ENCODE assay signal across 1 cellular context in the genomic region with DNA sequence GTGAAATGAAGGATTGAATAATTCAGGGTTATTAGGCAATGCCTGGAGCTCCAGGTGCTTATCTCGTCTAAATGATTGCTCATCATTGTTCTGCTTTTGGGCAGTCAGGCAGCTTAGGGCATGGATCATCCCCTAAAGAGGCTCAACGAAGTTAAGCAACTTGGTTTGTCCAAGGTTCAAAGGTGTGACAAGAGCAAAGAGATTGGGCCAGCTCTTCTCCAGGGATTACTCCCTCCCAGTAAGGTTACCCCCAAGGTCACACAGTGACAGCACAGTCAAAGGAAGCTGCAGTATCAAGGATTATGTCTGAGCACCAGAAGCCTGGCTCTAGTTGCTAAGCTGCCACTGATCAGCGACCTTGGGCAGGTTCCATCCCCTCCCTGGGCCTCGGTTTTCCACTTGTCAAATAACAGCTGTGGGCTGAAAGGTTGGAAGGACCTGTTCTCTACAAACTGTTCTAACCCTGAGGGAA.
TF ChIP-seq lines count a peak whose summit lies in the region.

No MANE protein-coding gene starts in this region.

TF ChIP-seq in HepG2, 621 proteins besides CTCF, POLR2A, EP300 and RAD21 (continued from another document and continues in another):
- TF ChIP-seq, protein P1, sequence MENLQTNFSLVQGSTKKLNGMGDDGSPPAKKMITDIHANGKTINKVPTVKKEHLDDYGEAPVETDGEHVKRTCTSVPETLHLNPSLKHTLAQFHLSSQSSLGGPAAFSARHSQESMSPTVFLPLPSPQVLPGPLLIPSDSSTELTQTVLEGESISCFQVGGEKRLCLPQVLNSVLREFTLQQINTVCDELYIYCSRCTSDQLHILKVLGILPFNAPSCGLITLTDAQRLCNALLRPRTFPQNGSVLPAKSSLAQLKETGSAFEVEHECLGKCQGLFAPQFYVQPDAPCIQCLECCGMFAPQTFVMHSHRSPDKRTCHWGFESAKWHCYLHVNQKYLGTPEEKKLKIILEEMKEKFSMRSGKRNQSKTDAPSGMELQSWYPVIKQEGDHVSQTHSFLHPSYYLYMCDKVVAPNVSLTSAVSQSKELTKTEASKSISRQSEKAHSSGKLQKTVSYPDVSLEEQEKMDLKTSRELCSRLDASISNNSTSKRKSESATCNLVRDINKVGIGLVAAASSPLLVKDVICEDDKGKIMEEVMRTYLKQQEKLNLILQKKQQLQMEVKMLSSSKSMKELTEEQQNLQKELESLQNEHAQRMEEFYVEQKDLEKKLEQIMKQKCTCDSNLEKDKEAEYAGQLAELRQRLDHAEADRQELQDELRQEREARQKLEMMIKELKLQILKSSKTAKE (CRISPR knock-in tag; IDR thresholded peaks at IDR 0.05; ENCODE audit: borderline replicate concordance) = no peak
- TF ChIP-seq IKZF4 (CRISPR knock-in tag; IDR thresholded peaks at IDR 0.05; ENCODE audit: borderline replicate concordance, low read depth, not compliant biosample characterization) (no peak), ZMAT3 (CRISPR knock-in tag; conservative IDR thresholded peaks at IDR 0.05) (no peak; the same call in 1 of the 2 replicates), ZBTB21 (CRISPR knock-in tag; IDR thresholded peaks at IDR 0.05) (no peak), ZNF747 (CRISPR knock-in tag; IDR thresholded peaks at IDR 0.05; ENCODE audit: borderline replicate concordance) (no peak), ZBTB38 (CRISPR knock-in tag; IDR thresholded peaks at IDR 0.05) (no peak), PCBP2 (optimal IDR thresholded peaks at IDR 0.05; ENCODE audit: low read depth, low read length, poor library complexity, severe bottlenecking) (no peak), AGO2 (optimal IDR thresholded peaks at IDR 0.05; ENCODE audit: low read depth, low read length) (no peak), ERF (CRISPR knock-in tag; IDR thresholded peaks at IDR 0.05) (peak; percentile 56; the same call in 1 of the 2 replicates), RXRA (CRISPR knock-in tag; IDR thresholded peaks at IDR 0.05) (peak; percentile 90; the same call in 1 of the 2 replicates), EHMT2 (IDR thresholded peaks at IDR 0.05; ENCODE audit: borderline replicate concordance, low read depth, low read length) (0 out of 2 replicates have a peak, but pooled peaks have one; percentile 43), TBP (CRISPR knock-in tag; IDR thresholded peaks at IDR 0.05) (no peak), ZNF326 (CRISPR knock-in tag; IDR thresholded peaks at IDR 0.05; ENCODE audit: borderline replicate concordance) (no peak), FOXP1 (IDR thresholded peaks at IDR 0.05) (no peak), FOXP1 (CRISPR knock-in tag; IDR thresholded peaks at IDR 0.05) (peak; percentile 75; the same call in 1 of the 2 replicates), SALL2 (CRISPR knock-in tag; IDR thresholded peaks at IDR 0.05) (no peak), IKZF1 (IDR thresholded peaks at IDR 0.05) (no peak), MED13 (CRISPR knock-in tag; IDR thresholded peaks at IDR 0.05) (no peak), KLF13 (CRISPR knock-in tag; IDR thresholded peaks at IDR 0.05) (no peak), ZNF382 (CRISPR knock-in tag; IDR thresholded peaks at IDR 0.05; ENCODE audit: borderline replicate concordance) (no peak), JUNB (CRISPR knock-in tag; IDR thresholded peaks at IDR 0.05; ENCODE audit: borderline replicate concordance) (no peak), KAT7 (CRISPR knock-in tag; IDR thresholded peaks at IDR 0.05; ENCODE audit: borderline replicate concordance) (no peak), SP4 (CRISPR knock-in tag; IDR thresholded peaks at IDR 0.05) (no peak), SRF (IDR thresholded peaks at IDR 0.05; ENCODE audit: low read depth, low read length) (peak; percentile 29; the same call in 1 of the 2 replicates), SAP130 (CRISPR knock-in tag; IDR thresholded peaks at IDR 0.05; ENCODE audit: low read depth) (peak; percentile 86), FOXC1 (CRISPR knock-in tag; IDR thresholded peaks at IDR 0.05; ENCODE audit: borderline replicate concordance) (no peak), CEBPG (CRISPR knock-in tag; IDR thresholded peaks at IDR 0.05) (peak; percentile 98), FOXM1 (CRISPR knock-in tag; IDR thresholded peaks at IDR 0.05) (no peak), ZKSCAN8 (CRISPR knock-in tag; IDR thresholded peaks at IDR 0.05; ENCODE audit: borderline replicate concordance) (0 out of 2 replicates have a peak, but pooled peaks have one; percentile 71), HNRNPLL (IDR thresholded peaks at IDR 0.05; ENCODE audit: low read depth, low read length, poor library complexity, severe bottlenecking) (no peak)
- TF ChIP-seq, protein P2, sequence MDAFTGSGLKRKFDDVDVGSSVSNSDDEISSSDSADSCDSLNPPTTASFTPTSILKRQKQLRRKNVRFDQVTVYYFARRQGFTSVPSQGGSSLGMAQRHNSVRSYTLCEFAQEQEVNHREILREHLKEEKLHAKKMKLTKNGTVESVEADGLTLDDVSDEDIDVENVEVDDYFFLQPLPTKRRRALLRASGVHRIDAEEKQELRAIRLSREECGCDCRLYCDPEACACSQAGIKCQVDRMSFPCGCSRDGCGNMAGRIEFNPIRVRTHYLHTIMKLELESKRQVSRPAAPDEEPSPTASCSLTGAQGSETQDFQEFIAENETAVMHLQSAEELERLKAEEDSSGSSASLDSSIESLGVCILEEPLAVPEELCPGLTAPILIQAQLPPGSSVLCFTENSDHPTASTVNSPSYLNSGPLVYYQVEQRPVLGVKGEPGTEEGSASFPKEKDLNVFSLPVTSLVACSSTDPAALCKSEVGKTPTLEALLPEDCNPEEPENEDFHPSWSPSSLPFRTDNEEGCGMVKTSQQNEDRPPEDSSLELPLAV (CRISPR knock-in tag; conservative IDR thresholded peaks at IDR 0.05; ENCODE audit: low read depth) = no peak
- TF ChIP-seq, protein P3, sequence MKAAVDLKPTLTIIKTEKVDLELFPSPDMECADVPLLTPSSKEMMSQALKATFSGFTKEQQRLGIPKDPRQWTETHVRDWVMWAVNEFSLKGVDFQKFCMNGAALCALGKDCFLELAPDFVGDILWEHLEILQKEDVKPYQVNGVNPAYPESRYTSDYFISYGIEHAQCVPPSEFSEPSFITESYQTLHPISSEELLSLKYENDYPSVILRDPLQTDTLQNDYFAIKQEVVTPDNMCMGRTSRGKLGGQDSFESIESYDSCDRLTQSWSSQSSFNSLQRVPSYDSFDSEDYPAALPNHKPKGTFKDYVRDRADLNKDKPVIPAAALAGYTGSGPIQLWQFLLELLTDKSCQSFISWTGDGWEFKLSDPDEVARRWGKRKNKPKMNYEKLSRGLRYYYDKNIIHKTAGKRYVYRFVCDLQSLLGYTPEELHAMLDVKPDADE (CRISPR knock-in tag; IDR thresholded peaks at IDR 0.05) = no peak
- TF ChIP-seq, protein P4, sequence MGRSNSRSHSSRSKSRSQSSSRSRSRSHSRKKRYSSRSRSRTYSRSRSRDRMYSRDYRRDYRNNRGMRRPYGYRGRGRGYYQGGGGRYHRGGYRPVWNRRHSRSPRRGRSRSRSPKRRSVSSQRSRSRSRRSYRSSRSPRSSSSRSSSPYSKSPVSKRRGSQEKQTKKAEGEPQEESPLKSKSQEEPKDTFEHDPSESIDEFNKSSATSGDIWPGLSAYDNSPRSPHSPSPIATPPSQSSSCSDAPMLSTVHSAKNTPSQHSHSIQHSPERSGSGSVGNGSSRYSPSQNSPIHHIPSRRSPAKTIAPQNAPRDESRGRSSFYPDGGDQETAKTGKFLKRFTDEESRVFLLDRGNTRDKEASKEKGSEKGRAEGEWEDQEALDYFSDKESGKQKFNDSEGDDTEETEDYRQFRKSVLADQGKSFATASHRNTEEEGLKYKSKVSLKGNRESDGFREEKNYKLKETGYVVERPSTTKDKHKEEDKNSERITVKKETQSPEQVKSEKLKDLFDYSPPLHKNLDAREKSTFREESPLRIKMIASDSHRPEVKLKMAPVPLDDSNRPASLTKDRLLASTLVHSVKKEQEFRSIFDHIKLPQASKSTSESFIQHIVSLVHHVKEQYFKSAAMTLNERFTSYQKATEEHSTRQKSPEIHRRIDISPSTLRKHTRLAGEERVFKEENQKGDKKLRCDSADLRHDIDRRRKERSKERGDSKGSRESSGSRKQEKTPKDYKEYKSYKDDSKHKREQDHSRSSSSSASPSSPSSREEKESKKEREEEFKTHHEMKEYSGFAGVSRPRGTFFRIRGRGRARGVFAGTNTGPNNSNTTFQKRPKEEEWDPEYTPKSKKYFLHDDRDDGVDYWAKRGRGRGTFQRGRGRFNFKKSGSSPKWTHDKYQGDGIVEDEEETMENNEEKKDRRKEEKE (IDR thresholded peaks at IDR 0.05) = no peak
- TF ChIP-seq, protein P5, sequence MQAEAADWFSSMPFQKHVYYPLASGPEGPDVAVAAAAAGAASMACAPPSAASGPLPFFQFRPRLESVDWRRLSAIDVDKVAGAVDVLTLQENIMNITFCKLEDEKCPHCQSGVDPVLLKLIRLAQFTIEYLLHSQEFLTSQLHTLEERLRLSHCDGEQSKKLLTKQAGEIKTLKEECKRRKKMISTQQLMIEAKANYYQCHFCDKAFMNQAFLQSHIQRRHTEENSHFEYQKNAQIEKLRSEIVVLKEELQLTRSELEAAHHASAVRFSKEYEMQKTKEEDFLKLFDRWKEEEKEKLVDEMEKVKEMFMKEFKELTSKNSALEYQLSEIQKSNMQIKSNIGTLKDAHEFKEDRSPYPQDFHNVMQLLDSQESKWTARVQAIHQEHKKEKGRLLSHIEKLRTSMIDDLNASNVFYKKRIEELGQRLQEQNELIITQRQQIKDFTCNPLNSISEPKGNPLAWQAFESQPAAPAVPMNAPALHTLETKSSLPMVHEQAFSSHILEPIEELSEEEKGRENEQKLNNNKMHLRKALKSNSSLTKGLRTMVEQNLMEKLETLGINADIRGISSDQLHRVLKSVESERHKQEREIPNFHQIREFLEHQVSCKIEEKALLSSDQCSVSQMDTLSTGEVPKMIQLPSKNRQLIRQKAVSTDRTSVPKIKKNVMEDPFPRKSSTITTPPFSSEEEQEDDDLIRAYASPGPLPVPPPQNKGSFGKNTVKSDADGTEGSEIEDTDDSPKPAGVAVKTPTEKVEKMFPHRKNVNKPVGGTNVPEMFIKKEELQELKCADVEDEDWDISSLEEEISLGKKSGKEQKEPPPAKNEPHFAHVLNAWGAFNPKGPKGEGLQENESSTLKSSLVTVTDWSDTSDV (CRISPR knock-in tag; IDR thresholded peaks at IDR 0.05) = no peak
- TF ChIP-seq, protein P6, sequence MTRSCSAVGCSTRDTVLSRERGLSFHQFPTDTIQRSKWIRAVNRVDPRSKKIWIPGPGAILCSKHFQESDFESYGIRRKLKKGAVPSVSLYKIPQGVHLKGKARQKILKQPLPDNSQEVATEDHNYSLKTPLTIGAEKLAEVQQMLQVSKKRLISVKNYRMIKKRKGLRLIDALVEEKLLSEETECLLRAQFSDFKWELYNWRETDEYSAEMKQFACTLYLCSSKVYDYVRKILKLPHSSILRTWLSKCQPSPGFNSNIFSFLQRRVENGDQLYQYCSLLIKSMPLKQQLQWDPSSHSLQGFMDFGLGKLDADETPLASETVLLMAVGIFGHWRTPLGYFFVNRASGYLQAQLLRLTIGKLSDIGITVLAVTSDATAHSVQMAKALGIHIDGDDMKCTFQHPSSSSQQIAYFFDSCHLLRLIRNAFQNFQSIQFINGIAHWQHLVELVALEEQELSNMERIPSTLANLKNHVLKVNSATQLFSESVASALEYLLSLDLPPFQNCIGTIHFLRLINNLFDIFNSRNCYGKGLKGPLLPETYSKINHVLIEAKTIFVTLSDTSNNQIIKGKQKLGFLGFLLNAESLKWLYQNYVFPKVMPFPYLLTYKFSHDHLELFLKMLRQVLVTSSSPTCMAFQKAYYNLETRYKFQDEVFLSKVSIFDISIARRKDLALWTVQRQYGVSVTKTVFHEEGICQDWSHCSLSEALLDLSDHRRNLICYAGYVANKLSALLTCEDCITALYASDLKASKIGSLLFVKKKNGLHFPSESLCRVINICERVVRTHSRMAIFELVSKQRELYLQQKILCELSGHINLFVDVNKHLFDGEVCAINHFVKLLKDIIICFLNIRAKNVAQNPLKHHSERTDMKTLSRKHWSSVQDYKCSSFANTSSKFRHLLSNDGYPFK (CRISPR knock-in tag; IDR thresholded peaks at IDR 0.05; ENCODE audit: borderline replicate concordance) = no peak
- TF ChIP-seq, protein P7, sequence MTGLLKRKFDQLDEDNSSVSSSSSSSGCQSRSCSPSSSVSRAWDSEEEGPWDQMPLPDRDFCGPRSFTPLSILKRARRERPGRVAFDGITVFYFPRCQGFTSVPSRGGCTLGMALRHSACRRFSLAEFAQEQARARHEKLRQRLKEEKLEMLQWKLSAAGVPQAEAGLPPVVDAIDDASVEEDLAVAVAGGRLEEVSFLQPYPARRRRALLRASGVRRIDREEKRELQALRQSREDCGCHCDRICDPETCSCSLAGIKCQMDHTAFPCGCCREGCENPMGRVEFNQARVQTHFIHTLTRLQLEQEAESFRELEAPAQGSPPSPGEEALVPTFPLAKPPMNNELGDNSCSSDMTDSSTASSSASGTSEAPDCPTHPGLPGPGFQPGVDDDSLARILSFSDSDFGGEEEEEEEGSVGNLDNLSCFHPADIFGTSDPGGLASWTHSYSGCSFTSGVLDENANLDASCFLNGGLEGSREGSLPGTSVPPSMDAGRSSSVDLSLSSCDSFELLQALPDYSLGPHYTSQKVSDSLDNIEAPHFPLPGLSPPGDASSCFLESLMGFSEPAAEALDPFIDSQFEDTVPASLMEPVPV (CRISPR knock-in tag; IDR thresholded peaks at IDR 0.05) = no peak
- TF ChIP-seq, protein P8, sequence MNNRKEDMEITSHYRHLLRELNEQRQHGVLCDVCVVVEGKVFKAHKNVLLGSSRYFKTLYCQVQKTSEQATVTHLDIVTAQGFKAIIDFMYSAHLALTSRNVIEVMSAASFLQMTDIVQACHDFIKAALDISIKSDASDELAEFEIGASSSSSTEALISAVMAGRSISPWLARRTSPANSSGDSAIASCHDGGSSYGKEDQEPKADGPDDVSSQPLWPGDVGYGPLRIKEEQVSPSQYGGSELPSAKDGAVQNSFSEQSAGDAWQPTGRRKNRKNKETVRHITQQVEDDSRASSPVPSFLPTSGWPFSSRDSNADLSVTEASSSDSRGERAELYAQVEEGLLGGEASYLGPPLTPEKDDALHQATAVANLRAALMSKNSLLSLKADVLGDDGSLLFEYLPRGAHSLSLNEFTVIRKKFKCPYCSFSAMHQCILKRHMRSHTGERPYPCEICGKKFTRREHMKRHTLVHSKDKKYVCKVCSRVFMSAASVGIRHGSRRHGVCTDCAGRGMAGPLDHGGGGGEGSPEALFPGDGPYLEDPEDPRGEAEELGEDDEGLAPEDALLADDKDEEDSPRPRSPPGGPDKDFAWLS (CRISPR knock-in tag; IDR thresholded peaks at IDR 0.05; ENCODE audit: borderline replicate concordance) = no peak
- TF ChIP-seq, protein P9, sequence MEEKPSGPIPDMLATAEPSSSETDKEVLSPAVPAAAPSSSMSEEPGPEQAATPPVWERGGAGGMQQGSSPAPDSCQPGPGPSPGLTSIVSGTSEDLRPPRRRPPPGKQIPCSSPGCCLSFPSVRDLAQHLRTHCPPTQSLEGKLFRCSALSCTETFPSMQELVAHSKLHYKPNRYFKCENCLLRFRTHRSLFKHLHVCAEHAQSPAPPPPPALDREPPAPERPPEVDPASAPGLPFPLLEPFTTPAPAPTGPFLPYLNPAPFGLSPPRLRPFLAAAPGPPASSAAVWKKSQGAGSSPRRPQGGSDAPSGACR (CRISPR knock-in tag; IDR thresholded peaks at IDR 0.05) = no peak
- TF ChIP-seq, protein P10, sequence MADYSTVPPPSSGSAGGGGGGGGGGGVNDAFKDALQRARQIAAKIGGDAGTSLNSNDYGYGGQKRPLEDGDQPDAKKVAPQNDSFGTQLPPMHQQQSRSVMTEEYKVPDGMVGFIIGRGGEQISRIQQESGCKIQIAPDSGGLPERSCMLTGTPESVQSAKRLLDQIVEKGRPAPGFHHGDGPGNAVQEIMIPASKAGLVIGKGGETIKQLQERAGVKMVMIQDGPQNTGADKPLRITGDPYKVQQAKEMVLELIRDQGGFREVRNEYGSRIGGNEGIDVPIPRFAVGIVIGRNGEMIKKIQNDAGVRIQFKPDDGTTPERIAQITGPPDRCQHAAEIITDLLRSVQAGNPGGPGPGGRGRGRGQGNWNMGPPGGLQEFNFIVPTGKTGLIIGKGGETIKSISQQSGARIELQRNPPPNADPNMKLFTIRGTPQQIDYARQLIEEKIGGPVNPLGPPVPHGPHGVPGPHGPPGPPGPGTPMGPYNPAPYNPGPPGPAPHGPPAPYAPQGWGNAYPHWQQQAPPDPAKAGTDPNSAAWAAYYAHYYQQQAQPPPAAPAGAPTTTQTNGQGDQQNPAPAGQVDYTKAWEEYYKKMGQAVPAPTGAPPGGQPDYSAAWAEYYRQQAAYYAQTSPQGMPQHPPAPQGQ (CRISPR knock-in tag; IDR thresholded peaks at IDR 0.05; ENCODE audit: borderline replicate concordance) = no peak
